21 cellular contexts compared by ENCODE assay signal in genomic region chr9:110358992-110359391, GRCh38. TPM values are rescaled to one million over a fixed set of nuclear protein-coding genes. Genes with fewer than 3 reads are reported as not detected.
"Had no signal": no experiment of that assay in that cellular context is flagged by ENCODE, and none has a peak within 500 bp of the region (broad histone marks: within the 10 kb centered on the region; RNA-seq: fewer than 3 reads in every experiment).

No MANE protein-coding gene starts in this region.

RNA-seq across cellular contexts. Expression of gene TXNDC8, which starts 21.3 kb away (rescaled TPM):
- total RNA-seq: activated naive CD4-positive, alpha-beta T cell treated with anti-CD3 and anti-CD28 coated beads for 36 hours; activated naive CD4-positive, alpha-beta T cell treated with anti-CD3 and anti-CD28 coated beads, Interleukin-2, amount 50 U/mL, for 72 hours; activated naive CD8-positive, alpha-beta T cell treated with anti-CD3 and anti-CD28 coated beads for 36 hours; activated naive CD8-positive, alpha-beta T cell treated with anti-CD3 and anti-CD28 coated beads, Interleukin-2, amount 10 ng/mL, durations not matched to agents 7 days and 5 days; activated T-cell treated with anti-CD3 and anti-CD28 coated beads, Interleukin-2, amount 50 U/mL, for 4 hours; activated T-cell treated with anti-CD3 and anti-CD28 coated beads, Interleukin-2, amount 50 U/mL, for 72 hours; activated T-helper 1 cell treated with anti-CD3 and anti-CD28 coated beads, Interleukin-12 subunit alpha, Interleukin-12 subunit beta, Interleukin-2, Interleukin-4 antibody, amounts not matched to agents 30 ng/mL and 10 ng/mL and 1 ng/mL, durations not matched to agents 14 hours and 24 hours and 36 hours; activated T-helper 17 cell treated with anti-CD3 and anti-CD28 coated beads, Interleukin-2, amount 50 U/mL, for 72 hours; activated T-helper 2 cell treated with anti-CD3 and anti-CD28 coated beads, Interferon-gamma antibody, Interleukin-2, Interleukin-4, amounts not matched to agents 10 μg/mL and 5 μg/mL and 100 μg/mL, durations not matched to agents 14 hours and 24 hours and 36 hours; adrenal gland; aorta; ascending aorta; astrocyte; body of pancreas; breast epithelium; bronchial epithelial cell; cardiac muscle cell; cardiac septum; cerebellum; chondrocyte had no signal
- polyA plus RNA-seq: adipose tissue, adrenal gland, aorta, cardiac muscle cell had no signal
